21 cellular contexts compared by ENCODE assay signal in genomic region chr11:70240337-70240736, GRCh38. TPM values are rescaled to one million over a fixed set of nuclear protein-coding genes. Genes with fewer than 3 reads are reported as not detected.
A peak's percentile ranks its signal among the peaks of the same experiment; 100 is the strongest.
DNase-seq lines count a peak whose midpoint lies in the region; ATAC-seq and TF ChIP-seq lines count a peak whose summit lies in the region.
"Had no signal": no experiment of that assay in that cellular context is flagged by ENCODE, and none has a peak within 500 bp of the region (broad histone marks: within the 10 kb centered on the region; RNA-seq: fewer than 3 reads in every experiment).

No MANE protein-coding gene starts in this region.

- no peak overlapping the region for H4K5ac ChIP-seq in IMR-90 (ENCODE audit: low read depth, low read length)
- no peak overlapping the region for H4K5ac ChIP-seq in mesendoderm (ENCODE audit: low read length)

- H2BK120ac ChIP-seq in IMR-90 (ENCODE audit: low read depth, low read length) (no peak overlapping the region), mesendoderm (ENCODE audit: low read depth, low read length) (no peak overlapping the region)

- 83% methylated on average over 14 of the region's 16 CpGs; no CpG with 5 or more reads in 1 of the 2 experiments for WGBS in IMR-90 (ENCODE audit: extremely low coverage in 2 of 2, insufficient read length in 1 of 2), 2 experiments
- no CpG with 5 or more reads among the region's 16 CpGs for WGBS in mesendoderm (ENCODE audit: extremely low coverage, insufficient coverage, low lambda C conversion rate)

- TF ChIP-seq CTCF in Caco-2 (IDR thresholded peaks at IDR 0.05; ENCODE audit: insufficient read depth in 1 of 2, low read depth in 1 of 2, low read length in 1 of 2, severe bottlenecking in 1 of 2, unreplicated experiment in 1 of 2): no peak
- no peak for TF ChIP-seq CTCF in IMR-90 (conservative IDR thresholded peaks at IDR 0.05; ENCODE audit: low read depth, low read length)
- no peak for TF ChIP-seq CTCF in breast epithelium (IDR thresholded peaks at IDR 0.05)

- no peaks in the 10 kb centered on the region for H3K79me2 ChIP-seq in mesendoderm (ENCODE audit: control insufficient read depth, insufficient read depth, low read length)

- POLR2A ChIA-PET in Caco-2 (lab: Charles Lee): no interaction called here
- POLR2A ChIA-PET in IMR-90 (lab: Charles Lee; ENCODE audit: unreplicated experiment): no interaction called here

- 0 out of 2 replicates have a peak, but pooled peaks cover 4% of the 10 kb centered on the region for H3K9me3 ChIP-seq in Caco-2
- no peaks in the 10 kb centered on the region for H3K9me3 ChIP-seq in IMR-90 (ENCODE audit: control insufficient read depth, insufficient read depth, low read length)
- no peaks in the 10 kb centered on the region for H3K9me3 ChIP-seq in breast epithelium
- H3K9me3 ChIP-seq: BLaER1, SK-N-SH had no signal

- H3K23ac ChIP-seq in IMR-90 (ENCODE audit: low read depth, low read length) (no peak overlapping the region), mesendoderm (ENCODE audit: low read length) (no peak overlapping the region)

- no peak for TF ChIP-seq POLR2A in IMR-90 (IDR thresholded peaks at IDR 0.05; ENCODE audit: low read depth, low read length)
- no peak for TF ChIP-seq POLR2A in breast epithelium (IDR thresholded peaks at IDR 0.05)

- H3K4me1 Mint-ChIP-seq in Caco-2 (ENCODE audit: low read depth, unreplicated experiment): peaks cover 29% of the 10 kb centered on the region
- H3K4me1 Mint-ChIP-seq: CD4-positive, alpha-beta memory T cell had no signal

- in situ Hi-C loops in IMR-90 (cut with MboI; ENCODE audit: low sequenced_read_pairs): no loop called here

- H3K4me3 ChIP-seq in Caco-2 (ENCODE audit: low read depth, low read length) (no peak overlapping the region), IMR-90 (ENCODE audit: insufficient read depth, low read depth, low read length) (no peak overlapping the region), breast epithelium (peak overlapping the region in 2 of 3 donors; percentile 15 to 39), mesendoderm (ENCODE audit: low read length) (no peak overlapping the region)
- H3K4me3 ChIP-seq: BLaER1 had no signal

- H2BK5ac ChIP-seq in IMR-90 (ENCODE audit: low read depth, low read length, poor library complexity, severe bottlenecking) (no peak overlapping the region), mesendoderm (ENCODE audit: low read length) (no peak overlapping the region)

- H3K4ac ChIP-seq in IMR-90 (ENCODE audit: low read depth, low read length) (no peak overlapping the region), mesendoderm (ENCODE audit: low read depth, low read length) (no peak overlapping the region)

- H3K56ac ChIP-seq in IMR-90 (ENCODE audit: extremely low read depth, insufficient read depth, low read length): no peak overlapping the region
- H3K56ac ChIP-seq in mesendoderm (ENCODE audit: low read length): peak overlapping the region; percentile 42

- no peak overlapping the region for H4K91ac ChIP-seq in IMR-90 (ENCODE audit: insufficient read depth, low read depth, low read length)

- H2BK15ac ChIP-seq in IMR-90 (ENCODE audit: low read depth, low read length): no peak overlapping the region
- H2BK15ac ChIP-seq in mesendoderm (replicated peaks; ENCODE audit: low read depth): no peak overlapping the region

- DNase-seq in Caco-2: no peak
- no peak for DNase-seq in IMR-90
- DNase-seq in breast epithelium (ENCODE audit: low spot score in 2 of 2): no peak
- DNase-seq in mesendoderm: no peak
- DNase-seq in superior temporal gyrus (ENCODE audit: extremely low spot score): no peak
- no peak for DNase-seq in NCI-H1930 (lab: John Stamatoyannopoulos, UW)
- no peak for DNase-seq in T1000 (lab: John Stamatoyannopoulos, UW)
- DNase-seq in NK-92 (lab: John Stamatoyannopoulos, UW; ENCODE audit: unreplicated experiment): no peak
- DNase-seq: Calu3; CD4-positive, alpha-beta memory T cell; DMS53; HCEC 1CT; KBM-7; NCI-H1048; NCI-H1436; NCI-H2029; NCI-H69; NK-92 treated with Interleukin-12 subunit alpha and Interleukin-12 subunit beta, amount 100 ng/mL, for 24 hours; SHP77 treated with DMSO at 0.1 percent for 48 hours; SK-N-SH had no signal

- H3K9me1 ChIP-seq in IMR-90 (ENCODE audit: insufficient read depth, low read length): 0 out of 2 replicates have a peak, but pooled peaks cover 4% of the 10 kb centered on the region

- dilution Hi-C loops in IMR-90 (cut with HindIII; ENCODE audit: low sequenced_read_pairs, unreplicated experiment): no loop called here

- BruUV-seq in Caco-2 (replicated peaks; lab: Mats Ljungman, UMichigan): no TSS peak
- no TSS peak for BruUV-seq in IMR-90 (replicated peaks; lab: Mats Ljungman, UMichigan)

- H2AK5ac ChIP-seq in IMR-90 (ENCODE audit: low read depth, low read length) (0 out of 2 replicates have a peak overlapping the region, but pooled peaks have one; percentile 20), mesendoderm (ENCODE audit: low read length) (no peak overlapping the region)

- H3K27ac ChIP-seq in IMR-90 (ENCODE audit: insufficient read depth, low read length) (no peak overlapping the region), breast epithelium (peak overlapping the region in 1 of 2 donors; percentile 52), mesendoderm (ENCODE audit: low read depth, low read length) (no peak overlapping the region)
- H3K27ac ChIP-seq: BLaER1 had no signal

- peak overlapping the region; percentile 24 for H3K27ac Mint-ChIP-seq in Caco-2 (ENCODE audit: unreplicated experiment)
- H3K27ac Mint-ChIP-seq: CD4-positive, alpha-beta memory T cell had no signal

- H2AK9ac ChIP-seq in IMR-90 (replicated peaks; ENCODE audit: low read depth, low read length, poor library complexity): no peak overlapping the region

- H3K27me3 Mint-ChIP-seq in Caco-2 (ENCODE audit: insufficient read depth, unreplicated experiment): no peaks in the 10 kb centered on the region

- CTCF ChIA-PET in Caco-2 (lab: Charles Lee): no interaction called here
- CTCF ChIA-PET in IMR-90 (lab: Yijun Ruan, JAX): interaction anchor here (0.6 kb wide), 2 partner anchors 67 to 1836 kb away, joined by 4 to 6 read pairs; no protein-coding TSS in a partner anchor

- H3K4me1 ChIP-seq in Caco-2 (peaks cover 38% of the 10 kb centered on the region), IMR-90 (ENCODE audit: control insufficient read depth, insufficient read depth, low read length) (peaks cover 9% of the 10 kb centered on the region), breast epithelium (no peaks in the 10 kb centered on the region), mesendoderm (ENCODE audit: control insufficient read depth, low read depth, low read length) (no peaks in the 10 kb centered on the region)
- H3K4me1 ChIP-seq: BLaER1 had no signal

- no peak overlapping the region for H3K4me2 ChIP-seq in IMR-90 (ENCODE audit: low read depth, low read length)
- no peak overlapping the region for H3K4me2 ChIP-seq in mesendoderm (ENCODE audit: low read length)
- H3K4me2 ChIP-seq: BLaER1, SK-N-SH had no signal

- ATAC-seq in IMR-90 (ENCODE audit: low read depth): no peak

- H3K36me3 Mint-ChIP-seq in Caco-2 (ENCODE audit: insufficient read depth, unreplicated experiment): peaks cover 19% of the 10 kb centered on the region
- H3K36me3 Mint-ChIP-seq: CD4-positive, alpha-beta memory T cell had no signal

- no peak overlapping the region for H3K4me3 Mint-ChIP-seq in Caco-2 (ENCODE audit: unreplicated experiment)
- H3K4me3 Mint-ChIP-seq: CD4-positive, alpha-beta memory T cell had no signal

- intact Hi-C loops in Caco-2 (cut with micrococcal nuclease; ENCODE audit: unreplicated experiment): no loop called here
- intact Hi-C loops in IMR-90 (cut with micrococcal nuclease): no loop called here
- intact Hi-C loops in breast epithelium (cut with DNase I; ENCODE audit: low total_unique reads): no loop called here

- no peak for TF ChIP-seq RAD21 in IMR-90 (IDR thresholded peaks at IDR 0.05; ENCODE audit: low read length)

- peaks cover 9% of the 10 kb centered on the region for H3K9me3 Mint-ChIP-seq in Caco-2 (ENCODE audit: unreplicated experiment)
- H3K9me3 Mint-ChIP-seq: CD4-positive, alpha-beta memory T cell had no signal

- no peak overlapping the region for H3K14ac ChIP-seq in IMR-90 (replicated peaks; ENCODE audit: low read depth, low read length)

- H3K36me3 ChIP-seq in Caco-2 (ENCODE audit: control insufficient read depth, insufficient read depth, low read length) (no peaks in the 10 kb centered on the region), IMR-90 (ENCODE audit: control insufficient read depth, insufficient read depth, low read length) (no peaks in the 10 kb centered on the region), breast epithelium (no peaks in the 10 kb centered on the region), mesendoderm (ENCODE audit: control insufficient read depth, insufficient read depth, low read length) (no peaks in the 10 kb centered on the region)
- H3K36me3 ChIP-seq: BLaER1 had no signal

- H2AFZ ChIP-seq in IMR-90 (replicated peaks; ENCODE audit: low read length, poor library complexity): no peak overlapping the region

- no peaks in the 10 kb centered on the region; the same call in 1 of the 2 replicates for H4K20me1 ChIP-seq in IMR-90 (ENCODE audit: insufficient read depth, low read length)
- H4K20me1 ChIP-seq: BLaER1 had no signal

- H3K27me3 ChIP-seq in Caco-2 (replicated peaks; ENCODE audit: control insufficient read depth, insufficient read depth, low read length) (no peaks in the 10 kb centered on the region), IMR-90 (ENCODE audit: control insufficient read depth, insufficient read depth, low read length) (peaks cover 27% of the 10 kb centered on the region), breast epithelium (no peaks in the 10 kb centered on the region), mesendoderm (ENCODE audit: insufficient read depth, low read length, poor library complexity) (no peaks in the 10 kb centered on the region)
- H3K27me3 ChIP-seq: BLaER1 had no signal

- H2BK20ac ChIP-seq in IMR-90 (ENCODE audit: low read depth, low read length): no peak overlapping the region

- H3K18ac ChIP-seq in IMR-90 (ENCODE audit: low read depth, low read length) (no peak overlapping the region), mesendoderm (ENCODE audit: low read length) (no peak overlapping the region)

- H4K8ac ChIP-seq in IMR-90 (ENCODE audit: low read depth in 2 of 2, low read length in 2 of 2): no peak overlapping the region
- H4K8ac ChIP-seq in mesendoderm (ENCODE audit: low read depth, low read length): no peak overlapping the region

- H3K79me1 ChIP-seq in IMR-90 (ENCODE audit: low read depth in 1 of 2, low read length in 2 of 2): no peaks in the 10 kb centered on the region
- H3K79me1 ChIP-seq in mesendoderm (ENCODE audit: low read length): no peaks in the 10 kb centered on the region

- H3K9ac ChIP-seq in IMR-90 (ENCODE audit: low read depth, low read length) (no peak overlapping the region), mesendoderm (ENCODE audit: low read length) (no peak overlapping the region)
- H3K9ac ChIP-seq: BLaER1, SK-N-SH had no signal

RNA-seq across cellular contexts. Expression of gene PPFIA1, which starts 30.2 kb away (rescaled TPM):
- total RNA-seq in Caco-2 (2022) (148 TPM in 2 replicates), IMR-90 (2012; rRNA removed) (25.6 and 33.9 TPM in 2 replicates), breast epithelium (10 to 100 TPM; 52.2 to 80.8 (median 78.0) TPM)
- 37.2 and 46.4 TPM in 2 replicates for polyA plus RNA-seq in IMR-90 (2012; rRNA removed)
- 18.8 and 31.7 TPM in 2 replicates for polyA plus RNA-seq in IMR-90 (2012; cell fraction: cytosol; rRNA removed)
- 64.7 and 95.6 TPM in 2 replicates for polyA plus RNA-seq in IMR-90 (2012; cell fraction: nucleus; rRNA removed; ENCODE audit: low replicate concordance)
- polyA plus RNA-seq in mesendoderm (2013, experiment 1 of 2): 43.8 TPM
- 45.8 TPM for polyA plus RNA-seq in mesendoderm (2013, experiment 2 of 2)

RNA-seq across cellular contexts. Expression of gene FADD, which starts 37.2 kb away (rescaled TPM):
- 45.8 and 51.3 TPM in 2 replicates for total RNA-seq in Caco-2 (2022)
- 44.4 and 47.2 TPM in 2 replicates for total RNA-seq in IMR-90 (2012; rRNA removed)
- 33.8 and 38.1 TPM in 2 replicates for polyA plus RNA-seq in IMR-90 (2012; rRNA removed)
- polyA plus RNA-seq in IMR-90 (2012; cell fraction: cytosol; rRNA removed): 27.3 and 43.5 TPM in 2 replicates
- 13.3 and 24.4 TPM in 2 replicates for polyA plus RNA-seq in IMR-90 (2012; cell fraction: nucleus; rRNA removed; ENCODE audit: low replicate concordance)
- 10 to 100 TPM; 17.6 to 33.1 (median 30.2) TPM for total RNA-seq in breast epithelium
- polyA plus RNA-seq in mesendoderm (2013, experiment 1 of 2): 40.9 TPM
- polyA plus RNA-seq in mesendoderm (2013, experiment 2 of 2): 40.4 TPM

Comparison
In these comparisons a context has a peak if more than half of its experiments do, and no peak if none do; other contexts are left out.
1. H3K4me3 ChIP-seq: peak in breast epithelium (2 of 3); none in Caco-2 (single experiment), IMR-90 (single experiment) and mesendoderm (single experiment).